ENCODE assay signal across 24 cellular contexts in the genomic region with DNA sequence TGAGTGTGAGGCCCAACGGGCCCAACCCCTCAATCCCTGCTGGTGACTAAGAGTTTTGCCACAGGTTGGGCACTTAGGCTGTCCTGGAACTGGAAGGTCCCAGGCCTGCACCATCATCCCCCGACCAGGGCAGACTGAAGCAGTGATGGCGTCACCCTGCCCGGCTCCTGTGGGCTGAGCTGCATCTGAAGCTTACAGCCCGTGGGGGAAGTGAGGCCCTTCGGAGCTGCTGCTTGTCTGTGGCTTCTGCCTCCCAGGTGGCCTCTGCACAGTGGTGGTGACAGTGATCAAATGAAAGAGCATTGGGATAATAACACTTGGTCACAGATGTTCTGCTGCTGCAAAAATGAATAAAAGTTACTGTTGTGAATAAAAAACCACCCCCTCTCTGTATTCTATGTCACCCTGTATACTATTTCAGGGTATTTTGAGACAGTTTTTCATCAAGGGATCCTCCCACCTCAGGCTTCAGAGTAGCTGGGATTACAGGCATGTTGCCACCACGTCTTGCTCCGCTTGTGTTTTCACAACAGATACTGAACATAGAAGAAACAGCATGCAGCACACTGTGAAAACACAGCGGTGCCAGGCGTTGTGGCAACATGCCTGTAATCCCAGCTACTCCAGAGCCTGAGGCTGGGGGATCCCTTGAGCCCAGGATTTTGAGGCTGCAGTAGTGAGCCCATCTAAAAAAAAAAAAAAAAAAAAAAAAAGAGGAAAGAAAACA.
DNase-seq lines count a peak whose midpoint lies in the region; ATAC-seq and TF ChIP-seq lines count a peak whose summit lies in the region.
"Had no signal": no experiment of that assay in that cellular context is flagged by ENCODE, and none has a peak within 500 bp of the region (broad histone marks: within the 10 kb centered on the region; RNA-seq: fewer than 3 reads in every experiment).

No MANE protein-coding gene starts in this region.

- H3K4me1 ChIP-seq in BE2C = no peaks in the 10 kb centered on the region
- H3K4me1 ChIP-seq: A549, gastrocnemius medialis, prostate gland had no signal

- H3K9me3 ChIP-seq in BE2C = no peaks in the 10 kb centered on the region
- H3K9me3 ChIP-seq: gastrocnemius medialis, prostate gland had no signal

- DNase-seq in AG20443 (ENCODE audit: low spot score) = peak; percentile 25
- peak; percentile 71 for DNase-seq in NB4 (ENCODE audit: low read depth)
- DNase-seq in astrocyte of the hippocampus (ENCODE audit: low read depth, low spot score) = peak; percentile 32
- peak; percentile 23 for DNase-seq in middle frontal gyrus (ENCODE audit: extremely low spot score, low spot score)
- no peak for DNase-seq in NCI-H1694 treated with DMSO at 0.1 percent for 48 hours (lab: John Stamatoyannopoulos, UW)
- DNase-seq in BE2C = no peak
- DNase-seq in OCI-M2 (lab: John Stamatoyannopoulos, UW; ENCODE audit: unreplicated experiment) = no peak
- DNase-seq: activated CD4-positive, alpha-beta memory T cell treated with anti-CD3 and anti-CD28 coated beads for 36 hours; activated naive CD8-positive, alpha-beta T cell treated with anti-CD3 and anti-CD28 coated beads, Interleukin-2, amount 10 ng/mL, durations not matched to agents 7 days and 5 days; activated T-cell treated with anti-CD3 and anti-CD28 coated beads, Interleukin-2, amount 50 U/mL, for 48 hours; CD4-positive, alpha-beta memory T cell; cerebellar nuclear complex; DND-41; gastrocnemius medialis; Karpas-422; naive thymus-derived CD4-positive, alpha-beta T cell; NCI-H510A treated with DMSO at 0.1 percent for 48 hours; PC-9; SK-N-SH; stimulated activated CD4-positive, alpha-beta T cell treated with anti-CD3 and anti-CD28 coated beads, Interleukin-12 subunit alpha, Interleukin-12 subunit beta, amount 100 ng/mL, for 4 hours had no signal

- H3K27me3 ChIP-seq in BE2C = no peaks in the 10 kb centered on the region
- H3K27me3 ChIP-seq: gastrocnemius medialis had no signal

- TF ChIP-seq CTCF in NB4 (IDR thresholded peaks at IDR 0.05; ENCODE audit: low read depth, low read length) = no peak
- TF ChIP-seq CTCF in BE2C (IDR thresholded peaks at IDR 0.05; ENCODE audit: low read depth, low read length) = no peak

- H3K4me3 ChIP-seq in NB4 (ENCODE audit: low read depth, low read length) (no peak overlapping the region), BE2C (ENCODE audit: low read depth, low read length) (no peak overlapping the region)
- H3K4me3 ChIP-seq: A549, gastrocnemius medialis, PC-9, prostate gland had no signal

- no peaks in the 10 kb centered on the region for H3K36me3 ChIP-seq in BE2C
- H3K36me3 ChIP-seq: gastrocnemius medialis, prostate gland had no signal

- TF ChIP-seq POLR2A in NB4 (IDR thresholded peaks at IDR 0.05; ENCODE audit: extremely low read depth, insufficient read length) = no peak

- ATAC-seq in GM19397 (IDR thresholded peaks at IDR 0.05; ENCODE audit: unreplicated experiment) = no peak
- ATAC-seq: A549; gastrocnemius medialis; naive thymus-derived CD4-positive, alpha-beta T cell; stimulated activated memory B cell treated with anti-CD40 and anti-IgM and Interleukin-4, amounts not matched to agents 10 μg/mL and 1 μg/mL and 100 μg/mL, for 72 hours had no signal

Comparison
In these comparisons a context has a peak if more than half of its experiments do, and no peak if none do; other contexts are left out.
1. DNase-seq: peak in AG20443 (single experiment), NB4 (single experiment), astrocyte of the hippocampus (single experiment) and middle frontal gyrus (single experiment); none in NCI-H1694 treated with DMSO at 0.1 percent for 48 hours (single experiment), BE2C (single experiment) and OCI-M2 (single experiment).